ENCODE assay signal across 15 cellular contexts in the genomic region with DNA sequence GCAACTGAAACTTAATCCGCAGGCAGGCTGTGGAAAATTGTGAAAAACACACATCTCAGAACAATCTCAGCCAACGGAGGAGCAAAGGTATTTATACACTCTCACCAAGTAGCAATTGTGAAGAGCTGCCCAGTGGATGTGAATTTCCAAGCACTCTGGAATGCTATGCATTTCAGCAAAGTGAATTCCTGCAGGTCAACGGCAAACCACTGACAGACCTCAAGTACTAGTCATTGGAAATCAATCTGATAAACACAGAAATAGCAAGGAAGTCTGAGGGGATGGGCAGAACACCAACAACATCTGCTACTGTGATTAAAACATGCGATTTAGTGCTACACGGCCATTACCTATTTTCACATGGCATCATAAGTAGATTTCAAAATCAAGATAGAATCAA.
DNase-seq lines count a peak whose midpoint lies in the region; ATAC-seq and TF ChIP-seq lines count a peak whose summit lies in the region.
"Had no signal": no experiment of that assay in that cellular context is flagged by ENCODE, and none has a peak within 500 bp of the region (broad histone marks: within the 10 kb centered on the region; RNA-seq: fewer than 3 reads in every experiment).

No MANE protein-coding gene starts in this region.

- 20 to 57% methylated on average over 1 to 5 of the region's 5 CpGs for WGBS in endodermal cell (ENCODE audit: insufficient coverage in 1 of 2, insufficient read length in 1 of 2), 2 experiments
- no CpG with 5 or more reads among the region's 5 CpGs for WGBS in mesendoderm (ENCODE audit: extremely low coverage, insufficient coverage, low lambda C conversion rate)

- no peaks in the 10 kb centered on the region for H3K36me3 ChIP-seq in BJ (ENCODE audit: control insufficient read depth, insufficient read depth, low read length)
- H3K36me3 ChIP-seq in endodermal cell (ENCODE audit: control insufficient read depth, insufficient read depth, low read length): no peaks in the 10 kb centered on the region
- no peaks in the 10 kb centered on the region for H3K36me3 ChIP-seq in mesendoderm (ENCODE audit: control insufficient read depth, insufficient read depth, low read length)

- H3K18ac ChIP-seq in mesendoderm (ENCODE audit: low read length): no peak overlapping the region

- no peak overlapping the region for H2BK5ac ChIP-seq in mesendoderm (ENCODE audit: low read length)

- no peaks in the 10 kb centered on the region for H3K27me3 ChIP-seq in BJ (ENCODE audit: control insufficient read depth, insufficient read depth, low read length)
- H3K27me3 ChIP-seq in endodermal cell (ENCODE audit: control insufficient read depth, insufficient read depth, low read length, poor library complexity, severe bottlenecking): no peaks in the 10 kb centered on the region
- no peaks in the 10 kb centered on the region for H3K27me3 ChIP-seq in mesendoderm (ENCODE audit: insufficient read depth, low read length, poor library complexity)

- no peak overlapping the region for H3K4ac ChIP-seq in mesendoderm (ENCODE audit: low read depth, low read length)

- no peak overlapping the region for H2AK5ac ChIP-seq in mesendoderm (ENCODE audit: low read length)

- ATAC-seq in GM19328 (IDR thresholded peaks at IDR 0.05; ENCODE audit: unreplicated experiment): no peak
- ATAC-seq: T-helper 17 cell had no signal

- no peaks in the 10 kb centered on the region for H3K4me1 ChIP-seq in endodermal cell (ENCODE audit: control insufficient read depth, insufficient read depth, low read length)
- peaks cover 2% of the 10 kb centered on the region for H3K4me1 ChIP-seq in mesendoderm (ENCODE audit: control insufficient read depth, low read depth, low read length)

- H3K27ac ChIP-seq in endodermal cell (ENCODE audit: low read depth, low read length) (no peak overlapping the region), mesendoderm (ENCODE audit: low read depth, low read length) (no peak overlapping the region)

- H2BK15ac ChIP-seq in mesendoderm (replicated peaks; ENCODE audit: low read depth): no peak overlapping the region

- no peaks in the 10 kb centered on the region for H3K79me2 ChIP-seq in mesendoderm (ENCODE audit: control insufficient read depth, insufficient read depth, low read length)

- H3K9ac ChIP-seq in endodermal cell (ENCODE audit: extremely low read depth, low read length, poor library complexity, severe bottlenecking) (no peak overlapping the region), mesendoderm (ENCODE audit: low read length) (no peak overlapping the region)

- H4K8ac ChIP-seq in mesendoderm (ENCODE audit: low read depth, low read length): no peak overlapping the region

- no peaks in the 10 kb centered on the region for H3K27me3 Mint-ChIP-seq in endodermal cell (ENCODE audit: insufficient read depth)
- H3K27me3 Mint-ChIP-seq in activated T-helper 1 cell treated with anti-CD3 and anti-CD28 coated beads, Interleukin-12 subunit alpha, Interleukin-12 subunit beta, Interleukin-2, Interleukin-4 antibody, amounts not matched to agents 30 ng/mL and 10 ng/mL and 1 ng/mL, durations not matched to agents 14 hours and 24 hours and 36 hours (ENCODE audit: insufficient read depth): no peaks in the 10 kb centered on the region
- H3K27me3 Mint-ChIP-seq: CD8-positive, alpha-beta memory T cell; T-helper 17 cell had no signal

- no peaks in the 10 kb centered on the region for H3K9me3 ChIP-seq in endodermal cell (ENCODE audit: control insufficient read depth, low read length)

- DNase-seq in BJ (ENCODE audit: low read depth): peak; percentile 83
- peak; percentile 73 for DNase-seq in NCI-H460 (ENCODE audit: extremely low read depth, low read depth)
- peak; percentile 73 for DNase-seq in endodermal cell
- DNase-seq in mesendoderm: peak; percentile 95
- no peak for DNase-seq in central memory CD4-positive, alpha-beta T cell
- DNase-seq in activated T-helper 1 cell treated with anti-CD3 and anti-CD28 coated beads, Interleukin-12 subunit alpha, Interleukin-12 subunit beta, Interleukin-2, Interleukin-4 antibody, amounts not matched to agents 30 ng/mL and 10 ng/mL and 1 ng/mL, durations not matched to agents 14 hours and 24 hours and 36 hours (ENCODE audit: low spot score): no peak
- no peak for DNase-seq in activated gamma-delta T cell (lab: John Stamatoyannopoulos, UW)
- DNase-seq: CD8-positive, alpha-beta memory T cell; hippocampal formation; Kasumi-1; NCI-H526 treated with DMSO at 0.1 percent for 48 hours; stimulated activated CD4-positive, alpha-beta T cell treated with anti-CD3 and anti-CD28 coated beads, Interleukin-2, amount 100 ng/mL, for 48 hours; T-helper 17 cell had no signal

- no peaks in the 10 kb centered on the region for H3K79me1 ChIP-seq in mesendoderm (ENCODE audit: low read length)

- POLR2A ChIA-PET in BJ (lab: Charles Lee): no interaction called here

- H3K36me3 Mint-ChIP-seq in endodermal cell (ENCODE audit: low read depth): peaks cover 13% of the 10 kb centered on the region
- no peaks in the 10 kb centered on the region for H3K36me3 Mint-ChIP-seq in activated T-helper 1 cell treated with anti-CD3 and anti-CD28 coated beads, Interleukin-12 subunit alpha, Interleukin-12 subunit beta, Interleukin-2, Interleukin-4 antibody, amounts not matched to agents 30 ng/mL and 10 ng/mL and 1 ng/mL, durations not matched to agents 14 hours and 24 hours and 36 hours (ENCODE audit: low read depth)
- H3K36me3 Mint-ChIP-seq: CD8-positive, alpha-beta memory T cell had no signal

- H3K27ac Mint-ChIP-seq in endodermal cell: no peak overlapping the region
- H3K27ac Mint-ChIP-seq in activated T-helper 1 cell treated with anti-CD3 and anti-CD28 coated beads, Interleukin-12 subunit alpha, Interleukin-12 subunit beta, Interleukin-2, Interleukin-4 antibody, amounts not matched to agents 30 ng/mL and 10 ng/mL and 1 ng/mL, durations not matched to agents 14 hours and 24 hours and 36 hours: no peak overlapping the region
- H3K27ac Mint-ChIP-seq: CD8-positive, alpha-beta memory T cell; nephron; T-helper 17 cell had no signal

- H3K56ac ChIP-seq in mesendoderm (ENCODE audit: low read length): peak overlapping the region; percentile 40

- no peak overlapping the region for H2BK120ac ChIP-seq in mesendoderm (ENCODE audit: low read depth, low read length)

- no peak overlapping the region for H3K23ac ChIP-seq in mesendoderm (ENCODE audit: low read length)

- no peak overlapping the region for H3K4me2 ChIP-seq in mesendoderm (ENCODE audit: low read length)

- CTCF ChIA-PET in BJ (lab: Yijun Ruan, JAX): interaction anchor here (0.7 kb wide), 1 partner anchor 189 kb away, joined by 3 read pairs; no protein-coding TSS in a partner anchor

- peaks cover 7% of the 10 kb centered on the region for H3K4me1 Mint-ChIP-seq in endodermal cell
- H3K4me1 Mint-ChIP-seq in activated T-helper 1 cell treated with anti-CD3 and anti-CD28 coated beads, Interleukin-12 subunit alpha, Interleukin-12 subunit beta, Interleukin-2, Interleukin-4 antibody, amounts not matched to agents 30 ng/mL and 10 ng/mL and 1 ng/mL, durations not matched to agents 14 hours and 24 hours and 36 hours (ENCODE audit: low read depth): no peaks in the 10 kb centered on the region
- H3K4me1 Mint-ChIP-seq: CD8-positive, alpha-beta memory T cell; nephron; T-helper 17 cell had no signal

- H3K4me3 Mint-ChIP-seq in endodermal cell: no peak overlapping the region
- no peak overlapping the region for H3K4me3 Mint-ChIP-seq in activated T-helper 1 cell treated with anti-CD3 and anti-CD28 coated beads, Interleukin-12 subunit alpha, Interleukin-12 subunit beta, Interleukin-2, Interleukin-4 antibody, amounts not matched to agents 30 ng/mL and 10 ng/mL and 1 ng/mL, durations not matched to agents 14 hours and 24 hours and 36 hours
- H3K4me3 Mint-ChIP-seq: CD8-positive, alpha-beta memory T cell; nephron; T-helper 17 cell had no signal

- H3K9me3 Mint-ChIP-seq in endodermal cell: peaks cover 17% of the 10 kb centered on the region
- H3K9me3 Mint-ChIP-seq in activated T-helper 1 cell treated with anti-CD3 and anti-CD28 coated beads, Interleukin-12 subunit alpha, Interleukin-12 subunit beta, Interleukin-2, Interleukin-4 antibody, amounts not matched to agents 30 ng/mL and 10 ng/mL and 1 ng/mL, durations not matched to agents 14 hours and 24 hours and 36 hours: peaks cover 25% of the 10 kb centered on the region

- H3K4me3 ChIP-seq in BJ (ENCODE audit: low read depth, low read length): no peak overlapping the region
- H3K4me3 ChIP-seq in endodermal cell (ENCODE audit: low read length): no peak overlapping the region
- H3K4me3 ChIP-seq in mesendoderm (ENCODE audit: low read length): no peak overlapping the region

- intact Hi-C loops in activated T-helper 1 cell treated with anti-CD3 and anti-CD28 coated beads, Interleukin-12 subunit alpha, Interleukin-12 subunit beta, Interleukin-2, Interleukin-4 antibody, amounts not matched to agents 30 ng/mL and 10 ng/mL and 1 ng/mL, durations not matched to agents 14 hours and 24 hours and 36 hours (cut with micrococcal nuclease): no loop called here

- TF ChIP-seq CTCF in BJ (IDR thresholded peaks at IDR 0.05; ENCODE audit: insufficient read depth, low read depth, low read length) (no peak), endodermal cell (conservative IDR thresholded peaks at IDR 0.05) (no peak)

- no peak overlapping the region for H4K5ac ChIP-seq in mesendoderm (ENCODE audit: low read length)

Comparison
In these comparisons a context has a peak if more than half of its experiments do, and no peak if none do; other contexts are left out.
1. DNase-seq: peak in BJ (single experiment), NCI-H460 (single experiment), endodermal cell (single experiment) and mesendoderm (single experiment); none in central memory CD4-positive, alpha-beta T cell (single experiment), activated T-helper 1 cell treated with anti-CD3 and anti-CD28 coated beads, Interleukin-12 subunit alpha, Interleukin-12 subunit beta, Interleukin-2, Interleukin-4 antibody, amounts not matched to agents 30 ng/mL and 10 ng/mL and 1 ng/mL, durations not matched to agents 14 hours and 24 hours and 36 hours (single experiment) and activated gamma-delta T cell (single experiment).